Comparison of ENCODE assay signal across 15 cellular contexts in the genomic region with DNA sequence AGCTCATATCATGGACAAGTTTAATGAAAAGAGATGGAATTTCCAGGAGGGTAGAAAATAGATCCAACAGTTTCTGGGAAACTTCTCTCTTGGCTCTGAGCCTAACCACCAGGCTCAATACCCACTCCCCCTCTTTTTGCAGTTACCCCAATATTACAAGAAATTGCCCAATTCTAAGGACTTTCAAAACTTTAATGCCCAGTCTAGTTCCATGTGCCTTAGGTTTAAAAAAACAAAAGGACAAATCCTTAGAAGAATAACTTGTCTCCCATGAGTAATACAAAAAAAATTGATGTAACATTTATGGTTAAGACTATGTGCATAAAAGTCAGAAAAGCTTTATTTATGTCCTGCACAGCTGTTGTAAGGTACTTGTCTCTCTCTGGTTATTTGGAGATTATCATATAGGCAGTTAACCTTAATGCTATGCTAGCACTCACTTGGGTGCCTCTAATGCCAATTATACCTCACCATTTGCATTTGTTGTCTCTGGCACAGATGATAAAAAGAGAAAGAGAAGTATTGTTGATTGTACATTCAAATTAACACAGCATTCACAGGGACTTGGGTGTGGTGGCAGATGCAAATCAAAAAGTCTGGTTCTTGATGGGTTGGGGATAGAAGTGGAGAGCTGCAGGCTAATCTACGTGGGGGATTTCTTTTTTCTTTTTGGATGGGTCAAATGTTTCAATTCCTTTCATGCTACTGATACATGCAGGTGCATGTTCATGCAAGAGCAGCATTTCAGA.
DNase-seq lines count a peak whose midpoint lies in the region; ATAC-seq, FAIRE-seq and TF ChIP-seq lines count a peak whose summit lies in the region.
"Had no signal": no experiment of that assay in that cellular context is flagged by ENCODE, and none has a peak within 500 bp of the region (broad histone marks: within the 10 kb centered on the region; RNA-seq: fewer than 3 reads in every experiment).

No MANE protein-coding gene starts in this region.

- FAIRE-seq in bronchial epithelial cell (lab: Jason Lieb, UNC) = no peak

- no peaks in the 10 kb centered on the region for H3K36me3 ChIP-seq in bronchial epithelial cell (ENCODE audit: control insufficient read depth, insufficient read depth, low read length)
- no peaks in the 10 kb centered on the region for H3K36me3 ChIP-seq in uterus

- TF ChIP-seq POLR2A in uterus (IDR thresholded peaks at IDR 0.05) = no peak

- peak overlapping the region; percentile 15 to 56 for H3K27ac ChIP-seq in uterus

- H3K4me1 ChIP-seq in uterus = no peaks in the 10 kb centered on the region
- H3K4me1 ChIP-seq: Caco-2 had no signal

- DNase-seq in NCI-H748 (lab: John Stamatoyannopoulos, UW; ENCODE audit: unreplicated experiment) = peak; percentile 36
- DNase-seq in NCI-H748 treated with DMSO at 0.1 percent for 48 hours (lab: John Stamatoyannopoulos, UW) = no peak
- peak; percentile 11 for DNase-seq in bronchial epithelial cell (ENCODE audit: low read depth)
- DNase-seq in uterus = no peak
- no peak for DNase-seq in NCI-H82 (lab: John Stamatoyannopoulos, UW)
- DNase-seq: activated CD4-positive, CD25-positive, alpha-beta regulatory T cell treated with anti-CD3 and anti-CD28 coated beads, Interleukin-2, amount 50 U/mL, for 72 hours; Caco-2; GF-D8; islet precursor cell; occipital lobe; trophoblast cell had no signal

- TF ChIP-seq CTCF in bronchial epithelial cell (IDR thresholded peaks at IDR 0.05; ENCODE audit: insufficient read depth, low read length, severe bottlenecking) (no peak), uterus (IDR thresholded peaks at IDR 0.05) (no peak)

- H3K9me3 ChIP-seq in uterus = no peaks in the 10 kb centered on the region
- H3K9me3 ChIP-seq: Caco-2 had no signal

- H3K27me3 ChIP-seq in bronchial epithelial cell (ENCODE audit: control insufficient read depth, insufficient read depth, low read length) (no peaks in the 10 kb centered on the region), uterus (no peaks in the 10 kb centered on the region)

- ATAC-seq in HG02678 (IDR thresholded peaks at IDR 0.05; ENCODE audit: unreplicated experiment) (peak; percentile 34), HG03175 (IDR thresholded peaks at IDR 0.05; ENCODE audit: unreplicated experiment) (no peak), HG03196 (IDR thresholded peaks at IDR 0.05; ENCODE audit: unreplicated experiment) (no peak)
- ATAC-seq: stimulated activated memory B cell treated with anti-CD40 and anti-IgM and Interleukin-4, amounts not matched to agents 10 μg/mL and 1 μg/mL and 100 μg/mL, for 72 hours had no signal

- intact Hi-C loops in uterus (cut with DNase I; ENCODE audit: low total_unique reads) = no loop called here

- no peak overlapping the region for H3K4me3 ChIP-seq in bronchial epithelial cell (ENCODE audit: low read depth, low read length)
- no peak overlapping the region for H3K4me3 ChIP-seq in uterus

Comparison
In these comparisons a context has a peak if more than half of its experiments do, and no peak if none do; other contexts are left out.
1. DNase-seq: peak in NCI-H748 (single experiment) and bronchial epithelial cell (single experiment); none in NCI-H748 treated with DMSO at 0.1 percent for 48 hours (single experiment), uterus (0 of 2) and NCI-H82 (single experiment).